ENCODE assay signal across 9 cellular contexts in genomic region chr14:20662968-20663731, GRCh38. TPM values are rescaled to one million over a fixed set of nuclear protein-coding genes. Genes with fewer than 3 reads are reported as not detected.
DNase-seq lines count a peak whose midpoint lies in the region; TF ChIP-seq lines count a peak whose summit lies in the region.
"Had no signal": no experiment of that assay in that cellular context is flagged by ENCODE, and none has a peak within 500 bp of the region (broad histone marks: within the 10 kb centered on the region; RNA-seq: fewer than 3 reads in every experiment).

No MANE protein-coding gene starts in this region.

- peak overlapping the region; percentile 94 for H3K4me2 ChIP-seq in mesendoderm (ENCODE audit: low read length)

- H2BK120ac ChIP-seq in mesendoderm (ENCODE audit: low read depth, low read length), result no peak overlapping the region

- H3K27me3 ChIP-seq in duodenal mucosa (ENCODE audit: control insufficient read depth in 1 of 2, insufficient read depth in 2 of 2, low read length in 2 of 2) (no peaks in the 10 kb centered on the region), mesendoderm (ENCODE audit: insufficient read depth, low read length, poor library complexity) (no peaks in the 10 kb centered on the region)

- no peak overlapping the region for H2AK5ac ChIP-seq in mesendoderm (ENCODE audit: low read length)

- H3K4me1 ChIP-seq in duodenal mucosa (ENCODE audit: control insufficient read depth in 1 of 2, insufficient read depth in 2 of 2, low read length in 2 of 2) (peaks cover 24 to 36% of the 10 kb centered on the region in 2 donors), mesendoderm (ENCODE audit: control insufficient read depth, low read depth, low read length) (no peaks in the 10 kb centered on the region)

- H3K4ac ChIP-seq in mesendoderm (ENCODE audit: low read depth, low read length), result no peak overlapping the region

- intact Hi-C loops in activated CD4-positive, alpha-beta T cell treated with anti-CD3 and anti-CD28 coated beads, Interleukin-2, amount 10 ng/mL, durations not matched to agents 24 days and 14 days (cut with micrococcal nuclease), result loop anchor here (1.0 kb wide), 2 partner anchors 18 to 28 kb away; no protein-coding TSS in a partner anchor

- H3K23ac ChIP-seq in mesendoderm (ENCODE audit: low read length), result no peak overlapping the region

- H2BK15ac ChIP-seq in mesendoderm (replicated peaks; ENCODE audit: low read depth), result no peak overlapping the region

- peaks cover 35% of the 10 kb centered on the region for H3K4me1 Mint-ChIP-seq in activated CD4-positive, alpha-beta T cell treated with anti-CD3 and anti-CD28 coated beads, Interleukin-2, amount 10 ng/mL, durations not matched to agents 24 days and 14 days

- DNase-seq in GF-D8 (lab: John Stamatoyannopoulos, UW), result peak; percentile 4
- peak; percentile 87 for DNase-seq in HFF-Myc (ENCODE audit: extremely low read depth, low read depth)
- peak; percentile 29 for DNase-seq in NCI-H1694 (lab: John Stamatoyannopoulos, UW)
- peak; percentile 93 for DNase-seq in activated CD4-positive, alpha-beta T cell treated with anti-CD3 and anti-CD28 coated beads, Interleukin-2, amount 10 ng/mL, durations not matched to agents 24 days and 14 days
- DNase-seq in mesendoderm, result peak; percentile 96
- DNase-seq in stimulated activated CD8-positive, alpha-beta memory T cell treated with anti-CD3 and anti-CD28 coated beads, Interleukin-15, amount 100 ng/mL, for 4 hours (ENCODE audit: low read depth in 2 of 2), result peak; percentile 32 to 49
- DNase-seq in NCI-H1436 treated with DMSO at 0.1 percent for 48 hours (lab: John Stamatoyannopoulos, UW), result no peak

- H2BK5ac ChIP-seq in mesendoderm (ENCODE audit: low read length), result no peak overlapping the region

- peak overlapping the region; percentile 21 for H3K27ac Mint-ChIP-seq in activated CD4-positive, alpha-beta T cell treated with anti-CD3 and anti-CD28 coated beads, Interleukin-2, amount 10 ng/mL, durations not matched to agents 24 days and 14 days

- H3K79me2 ChIP-seq in mesendoderm (ENCODE audit: control insufficient read depth, insufficient read depth, low read length), result no peaks in the 10 kb centered on the region

- peaks cover 4% of the 10 kb centered on the region for H3K9me3 Mint-ChIP-seq in activated CD4-positive, alpha-beta T cell treated with anti-CD3 and anti-CD28 coated beads, Interleukin-2, amount 10 ng/mL, durations not matched to agents 24 days and 14 days

- H3K36me3 ChIP-seq in duodenal mucosa (ENCODE audit: control insufficient read depth in 1 of 2, insufficient read depth in 2 of 2, low read length in 2 of 2) (no peaks in the 10 kb centered on the region), mesendoderm (ENCODE audit: control insufficient read depth, insufficient read depth, low read length) (no peaks in the 10 kb centered on the region)

- no peaks in the 10 kb centered on the region for H3K9me3 ChIP-seq in duodenal mucosa (ENCODE audit: control insufficient read depth in 1 of 2, low read length in 2 of 2)

- WGBS in mesendoderm (ENCODE audit: extremely low coverage, insufficient coverage, low lambda C conversion rate), result no CpG with 5 or more reads among the region's 31 CpGs

- H3K27ac ChIP-seq in duodenal mucosa (ENCODE audit: low read depth, low read length), result no peak overlapping the region
- no peak overlapping the region for H3K27ac ChIP-seq in mesendoderm (ENCODE audit: low read depth, low read length)

- peak; percentile 48 for TF ChIP-seq CTCF in HFF-Myc (IDR thresholded peaks at IDR 0.05; ENCODE audit: low read depth, low read length, missing control alignments)

- peak overlapping the region; percentile 37 for H3K4me3 ChIP-seq in HFF-Myc (replicated peaks; ENCODE audit: low read depth, low read length)
- H3K4me3 ChIP-seq in duodenal mucosa (ENCODE audit: low read depth in 1 of 2, low read length in 2 of 2), result peak overlapping the region; percentile 58 to 63
- H3K4me3 ChIP-seq in mesendoderm (ENCODE audit: low read length), result peak overlapping the region; percentile 60

- H3K79me1 ChIP-seq in mesendoderm (ENCODE audit: low read length), result no peaks in the 10 kb centered on the region

- no peaks in the 10 kb centered on the region for H3K36me3 Mint-ChIP-seq in activated CD4-positive, alpha-beta T cell treated with anti-CD3 and anti-CD28 coated beads, Interleukin-2, amount 10 ng/mL, durations not matched to agents 24 days and 14 days (ENCODE audit: low read depth)

- peak overlapping the region; percentile 86 for H3K56ac ChIP-seq in mesendoderm (ENCODE audit: low read length)

- peak overlapping the region; percentile 86 for H3K4me3 Mint-ChIP-seq in activated CD4-positive, alpha-beta T cell treated with anti-CD3 and anti-CD28 coated beads, Interleukin-2, amount 10 ng/mL, durations not matched to agents 24 days and 14 days

- no peak overlapping the region for H4K5ac ChIP-seq in mesendoderm (ENCODE audit: low read length)

- H4K8ac ChIP-seq in mesendoderm (ENCODE audit: low read depth, low read length), result no peak overlapping the region

- H3K18ac ChIP-seq in mesendoderm (ENCODE audit: low read length), result no peak overlapping the region

- H3K9ac ChIP-seq in duodenal mucosa (ENCODE audit: low read depth in 1 of 2, low read length in 2 of 2), result no peak overlapping the region
- H3K9ac ChIP-seq in mesendoderm (ENCODE audit: low read length), result peak overlapping the region; percentile 55

- peaks cover 17% of the 10 kb centered on the region for H3K27me3 Mint-ChIP-seq in activated CD4-positive, alpha-beta T cell treated with anti-CD3 and anti-CD28 coated beads, Interleukin-2, amount 10 ng/mL, durations not matched to agents 24 days and 14 days

RNA-seq across cellular contexts. Expression of gene RNASE4, which starts 21.2 kb away (rescaled TPM):
- 0.24 and 0.26 TPM in 2 replicates for total RNA-seq in activated CD4-positive, alpha-beta T cell treated with anti-CD3 and anti-CD28 coated beads, Interleukin-2, amount 10 ng/mL, durations not matched to agents 24 days and 14 days
- 1.5 TPM for polyA plus RNA-seq in mesendoderm (2013, experiment 1 of 2)
- 1.1 TPM for polyA plus RNA-seq in mesendoderm (2013, experiment 2 of 2)

RNA-seq across cellular contexts. Expression of gene OR6S1, which starts 21.7 kb away (rescaled TPM):
- total RNA-seq in activated CD4-positive, alpha-beta T cell treated with anti-CD3 and anti-CD28 coated beads, Interleukin-2, amount 10 ng/mL, durations not matched to agents 24 days and 14 days, result not detected in 2 replicates
- not detected for polyA plus RNA-seq in mesendoderm (2013, experiment 1 of 2)
- polyA plus RNA-seq in mesendoderm (2013, experiment 2 of 2), result not detected
- total RNA-seq: temporal lobe had no signal

RNA-seq across cellular contexts. Expression of gene ANG, which starts 25.4 kb away (rescaled TPM):
- not detected in 2 replicates for total RNA-seq in activated CD4-positive, alpha-beta T cell treated with anti-CD3 and anti-CD28 coated beads, Interleukin-2, amount 10 ng/mL, durations not matched to agents 24 days and 14 days
- polyA plus RNA-seq in mesendoderm (2013, experiment 1 of 2), result 3.2 TPM
- 3.0 TPM for polyA plus RNA-seq in mesendoderm (2013, experiment 2 of 2)
